ENCODE assay signal across 25 cellular contexts in the genomic region with DNA sequence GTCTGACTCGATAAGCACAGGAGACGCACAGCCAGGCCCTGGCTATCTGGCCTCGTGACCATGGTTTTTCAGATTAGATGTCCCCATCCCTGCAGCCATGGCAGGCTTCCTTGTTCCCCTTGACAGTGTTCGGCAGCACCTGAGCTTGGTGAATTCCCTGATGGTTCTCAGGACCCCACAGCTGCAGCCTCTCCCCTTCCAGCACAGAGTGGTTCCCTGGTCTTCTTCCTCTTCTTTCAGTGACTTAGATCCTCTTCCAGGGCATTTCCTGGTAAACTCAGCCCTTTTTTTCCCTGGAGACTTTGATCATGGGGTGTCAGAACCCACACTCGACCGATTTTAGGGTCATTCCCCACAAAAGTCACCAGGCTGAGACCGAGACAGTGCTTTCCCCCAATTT. TPM values are rescaled to one million over a fixed set of nuclear protein-coding genes. Genes with fewer than 3 reads are reported as not detected.
"Had no signal": no experiment of that assay in that cellular context is flagged by ENCODE, and none has a peak within 500 bp of the region (broad histone marks: within the 10 kb centered on the region; RNA-seq: fewer than 3 reads in every experiment).

No MANE protein-coding gene starts in this region.

- H3K9me3 ChIP-seq: Peyer's patch had no signal

- H3K4me3 ChIP-seq: Peyer's patch had no signal

- H3K27ac Mint-ChIP-seq: activated B cell treated with CpG ODN at 0.5 μM for 24 hours; activated CD4-positive, alpha-beta memory T cell treated with anti-CD3 and anti-CD28 coated beads, Interleukin-2, amount 10 ng/mL, durations not matched to agents 7 days and 5 days; activated T-cell treated with anti-CD3 and anti-CD28 coated beads, Interleukin-2, amount 50 U/mL, for 24 hours; activated T-helper 1 cell treated with anti-CD3 and anti-CD28 coated beads, Interleukin-12 subunit alpha, Interleukin-12 subunit beta, Interleukin-2, Interleukin-4 antibody, amounts not matched to agents 30 ng/mL and 10 ng/mL and 1 ng/mL, durations not matched to agents 14 hours and 24 hours and 36 hours; brain; IgD-negative memory B cell; T-helper 17 cell had no signal

- H3K36me3 Mint-ChIP-seq: brain had no signal

- H3K27me3 Mint-ChIP-seq: activated CD4-positive, alpha-beta memory T cell treated with anti-CD3 and anti-CD28 coated beads, Interleukin-2, amount 10 ng/mL, durations not matched to agents 7 days and 5 days; activated T-cell treated with anti-CD3 and anti-CD28 coated beads, Interleukin-2, amount 50 U/mL, for 24 hours; central memory CD8-positive, alpha-beta T cell; T-helper 17 cell had no signal

- H3K27me3 ChIP-seq: Peyer's patch had no signal

- H3K4me1 Mint-ChIP-seq: activated B cell treated with CpG ODN at 0.5 μM for 24 hours; central memory CD8-positive, alpha-beta T cell; IgD-negative memory B cell had no signal

- H3K36me3 ChIP-seq: Peyer's patch had no signal

- H3K9me3 Mint-ChIP-seq: activated B cell treated with CpG ODN at 0.5 μM for 24 hours; activated CD4-positive, alpha-beta memory T cell treated with anti-CD3 and anti-CD28 coated beads, Interleukin-2, amount 10 ng/mL, durations not matched to agents 7 days and 5 days; activated T-cell treated with anti-CD3 and anti-CD28 coated beads, Interleukin-2, amount 50 U/mL, for 24 hours; activated T-helper 1 cell treated with anti-CD3 and anti-CD28 coated beads, Interleukin-12 subunit alpha, Interleukin-12 subunit beta, Interleukin-2, Interleukin-4 antibody, amounts not matched to agents 30 ng/mL and 10 ng/mL and 1 ng/mL, durations not matched to agents 14 hours and 24 hours and 36 hours; brain; central memory CD8-positive, alpha-beta T cell; IgD-negative memory B cell had no signal

- H3K27ac ChIP-seq: KMS-11, Peyer's patch, RWPE1 had no signal

- H3K4me1 ChIP-seq: Peyer's patch had no signal

- DNase-seq: activated B cell treated with CpG ODN at 0.5 μM for 24 hours; activated CD4-positive, alpha-beta memory T cell treated with anti-CD3 and anti-CD28 coated beads, Interleukin-2, amount 10 ng/mL, durations not matched to agents 7 days and 5 days; activated CD4-positive, alpha-beta T cell treated with anti-CD3 and anti-CD28 coated beads for 1 hour; activated CD4-positive, alpha-beta T cell treated with anti-CD3 and anti-CD28 coated beads, Interleukin-2, amount 50 U/mL, for 1 hour; activated gamma-delta T cell; activated naive CD4-positive, alpha-beta T cell treated with anti-CD3 and anti-CD28 coated beads, Interleukin-2, amount 50 U/mL, for 16 hours; activated T-cell treated with anti-CD3 and anti-CD28 coated beads, Interleukin-2, amount 50 U/mL, for 24 hours; NCI-H1092; NCI-H1417 treated with DMSO at 0.1 percent for 48 hours; NCI-H1694; NCI-H2029 treated with DMSO at 0.1 percent for 48 hours; NCI-H345; NCI-H510A; NCI-H526 treated with DMSO at 0.1 percent for 48 hours; Peyer's patch; SHP77 treated with DMSO at 0.1 percent for 48 hours; T-helper 17 cell; T-helper 9 cell had no signal

- ATAC-seq: T-helper 17 cell had no signal

- H3K4me3 Mint-ChIP-seq: activated B cell treated with CpG ODN at 0.5 μM for 24 hours; activated CD4-positive, alpha-beta memory T cell treated with anti-CD3 and anti-CD28 coated beads, Interleukin-2, amount 10 ng/mL, durations not matched to agents 7 days and 5 days; activated T-cell treated with anti-CD3 and anti-CD28 coated beads, Interleukin-2, amount 50 U/mL, for 24 hours; activated T-helper 1 cell treated with anti-CD3 and anti-CD28 coated beads, Interleukin-12 subunit alpha, Interleukin-12 subunit beta, Interleukin-2, Interleukin-4 antibody, amounts not matched to agents 30 ng/mL and 10 ng/mL and 1 ng/mL, durations not matched to agents 14 hours and 24 hours and 36 hours; brain; central memory CD8-positive, alpha-beta T cell; IgD-negative memory B cell; T-helper 17 cell had no signal

RNA-seq across cellular contexts. Expression of gene GLB1L3, which starts 14.5 kb away (rescaled TPM):
- total RNA-seq: activated B cell treated with CpG ODN at 0.5 μM for 24 hours, MCF 10A, Peyer's patch had no signal
